ENCODE assay signal across 9 cellular contexts in genomic region chr14:47674148-47674545, GRCh38. TPM values are rescaled to one million over a fixed set of nuclear protein-coding genes. Genes with fewer than 3 reads are reported as not detected.
A peak's percentile ranks its signal among the peaks of the same experiment; 100 is the strongest.
DNase-seq lines count a peak whose midpoint lies in the region; ATAC-seq and FAIRE-seq lines count a peak whose summit lies in the region.
"Had no signal": no experiment of that assay in that cellular context is flagged by ENCODE, and none has a peak within 500 bp of the region (broad histone marks: within the 10 kb centered on the region; RNA-seq: fewer than 3 reads in every experiment).

No MANE protein-coding gene starts in this region.

- H2BK15ac ChIP-seq in neuronal stem cell (ENCODE audit: low read length): peak overlapping the region; percentile 71

- H3K27me3 ChIP-seq in HUES6 (ENCODE audit: control insufficient read depth, insufficient read depth, low read length) (peaks cover 94% of the 10 kb centered on the region), ectodermal cell (ENCODE audit: control insufficient read depth, insufficient read depth, low read length, poor library complexity, severe bottlenecking) (peaks cover 63% of the 10 kb centered on the region), neuronal stem cell (ENCODE audit: control insufficient read depth in 3 of 3, insufficient read depth in 3 of 3, low read depth in 1 of 3, low read length in 3 of 3) (peaks cover 0 to 27% (median 9%) of the 10 kb centered on the region in 3 experiments), HAP-1 (ENCODE audit: low read depth) (no peaks in the 10 kb centered on the region)

- WGBS in ectodermal cell, 2 experiments: 1% methylated on average over 36 of the region's 36 CpGs
- WGBS in neuronal stem cell (ENCODE audit: extremely low coverage in 2 of 2, insufficient read length in 2 of 2, insufficient replicate concordance in 1 of 2), 2 donors: no CpG with 5 or more reads among the region's 36 CpGs

- H3K9me3 ChIP-seq in HUES6 (ENCODE audit: control insufficient read depth, insufficient read depth, low read depth, low read length) (no peaks in the 10 kb centered on the region), ectodermal cell (ENCODE audit: control insufficient read depth, low read length) (no peaks in the 10 kb centered on the region), neuronal stem cell (replicated peaks in 1 of 2; ENCODE audit: control insufficient read depth in 2 of 2, insufficient read depth in 1 of 2, low read depth in 1 of 2, low read length in 2 of 2) (no peaks in the 10 kb centered on the region), HAP-1 (no peaks in the 10 kb centered on the region)

- H2BK12ac ChIP-seq in neuronal stem cell (ENCODE audit: low read length): no peak overlapping the region

- H2BK120ac ChIP-seq in neuronal stem cell (ENCODE audit: low read depth, low read length): no peak overlapping the region

- H3K27ac ChIP-seq in HUES6 (ENCODE audit: low read depth, low read length): no peak overlapping the region
- H3K27ac ChIP-seq in ectodermal cell (ENCODE audit: insufficient read depth, low read depth, low read length, poor library complexity, severe bottlenecking): no peak overlapping the region
- no peak overlapping the region for H3K27ac ChIP-seq in neuronal stem cell (replicated peaks; ENCODE audit: low read length)

- H3K4me1 ChIP-seq in HUES6 (ENCODE audit: control insufficient read depth, insufficient read depth, low read length) (peaks cover 3% of the 10 kb centered on the region), ectodermal cell (ENCODE audit: control insufficient read depth, insufficient read depth, low read length) (no peaks in the 10 kb centered on the region), neuronal stem cell (ENCODE audit: control insufficient read depth in 2 of 2, insufficient read depth in 1 of 2, low read depth in 1 of 2, low read length in 2 of 2) (peaks cover 0 to 16% of the 10 kb centered on the region in 2 donors), HAP-1 (no peaks in the 10 kb centered on the region)

- ATAC-seq in GM18873 (IDR thresholded peaks at IDR 0.05; ENCODE audit: low FRiP score, unreplicated experiment): no peak
- no peak for ATAC-seq in GM18867 (IDR thresholded peaks at IDR 0.05; ENCODE audit: unreplicated experiment)

- no peak overlapping the region for H4K8ac ChIP-seq in neuronal stem cell (ENCODE audit: low read depth, low read length)

- no peaks in the 10 kb centered on the region for H3K36me3 ChIP-seq in HUES6 (ENCODE audit: control insufficient read depth, insufficient read depth, low read length)
- H3K36me3 ChIP-seq in ectodermal cell (ENCODE audit: control insufficient read depth, insufficient read depth, low read length): no peaks in the 10 kb centered on the region
- no peaks in the 10 kb centered on the region for H3K36me3 ChIP-seq in neuronal stem cell (replicated peaks in 1 of 2; ENCODE audit: control insufficient read depth in 2 of 2, insufficient read depth in 2 of 2, low read length in 2 of 2)
- no peaks in the 10 kb centered on the region for H3K36me3 ChIP-seq in HAP-1 (replicated peaks)

- H3K4me3 ChIP-seq in HUES6 (ENCODE audit: low read depth, low read length) (peak overlapping the region; percentile 82), ectodermal cell (ENCODE audit: insufficient read depth, low read depth, low read length) (peak overlapping the region; percentile 59), neuronal stem cell (ENCODE audit: low read length in 2 of 2) (peak overlapping the region; percentile 65 to 86), HAP-1 (no peak overlapping the region)

- H3K9ac ChIP-seq in HUES6 (ENCODE audit: low read length) (no peak overlapping the region), neuronal stem cell (ENCODE audit: low read depth, low read length, poor library complexity) (peak overlapping the region; percentile 96)

- no peak overlapping the region for H4K91ac ChIP-seq in neuronal stem cell (ENCODE audit: low read depth, low read length, poor library complexity)

- no peak overlapping the region for H2BK5ac ChIP-seq in neuronal stem cell (ENCODE audit: low read length)

- H3K23ac ChIP-seq in neuronal stem cell (ENCODE audit: low read depth, low read length, poor library complexity): peak overlapping the region; percentile 80

- no peaks in the 10 kb centered on the region for H3K79me1 ChIP-seq in neuronal stem cell (ENCODE audit: low read depth, low read length)

- in situ Hi-C loops in HAP-1 (cut with MboI; ENCODE audit: low sequenced_read_pairs): no loop called here

- H3K4ac ChIP-seq in neuronal stem cell (ENCODE audit: low read length): no peak overlapping the region

- peak overlapping the region; percentile 38 for H3K18ac ChIP-seq in neuronal stem cell (ENCODE audit: low read length)

- peak overlapping the region; percentile 71 for H3K14ac ChIP-seq in neuronal stem cell (ENCODE audit: low read length)

- peak overlapping the region; percentile 98 for H2AFZ ChIP-seq in neuronal stem cell (ENCODE audit: low read length)

- H3K4me2 ChIP-seq in neuronal stem cell (ENCODE audit: insufficient read depth, low read length, poor library complexity, severe bottlenecking): peak overlapping the region; percentile 99

- no peak overlapping the region for H2AK5ac ChIP-seq in neuronal stem cell (ENCODE audit: low read depth, low read length)

- DNase-seq in COLO668 (lab: John Stamatoyannopoulos, UW; ENCODE audit: unreplicated experiment) (peak; percentile 29), neuronal stem cell (ENCODE audit: low spot score) (no peak), GM19239 (ENCODE audit: insufficient read length, low spot score) (no peak), HAP-1 (ENCODE audit: low spot score in 2 of 2) (no peak)
- DNase-seq: NCI-H2171 treated with DMSO at 0.1 percent for 48 hours had no signal

- no peak for FAIRE-seq in GM19239 (lab: Jason Lieb, UNC)

RNA-seq across cellular contexts. Expression of gene MDGA2, which starts 1.3 kb away (rescaled TPM):
- polyA plus RNA-seq in ectodermal cell (2013, experiment 1 of 4): 0.89 TPM
- 0.50 TPM for polyA plus RNA-seq in ectodermal cell (2013, experiment 2 of 4)
- 0.32 TPM for polyA plus RNA-seq in ectodermal cell (2013, experiment 3 of 4)
- 0.65 TPM for polyA plus RNA-seq in ectodermal cell (2013, experiment 4 of 4)
- polyA plus RNA-seq in neuronal stem cell (2013, experiment 1 of 2): 0.52 TPM
- 0.46 TPM for polyA plus RNA-seq in neuronal stem cell (2013, experiment 2 of 2)
